In genomic region chr19:44576843-44577565, GRCh38 we compare ENCODE assay signal across 8 cellular contexts. TPM values are rescaled to one million over a fixed set of nuclear protein-coding genes. Genes with fewer than 3 reads are reported as not detected.
DNase-seq lines count a peak whose midpoint lies in the region; ATAC-seq and TF ChIP-seq lines count a peak whose summit lies in the region.

No MANE protein-coding gene starts in this region.

- TF ChIP-seq CTCF in C4-2B (conservative IDR thresholded peaks at IDR 0.05) (peak; percentile 66), HFFc6 (IDR thresholded peaks at IDR 0.05) (peak; percentile 79), fibroblast of mammary gland (conservative IDR thresholded peaks at IDR 0.05; ENCODE audit: control insufficient read depth, insufficient read depth, low read depth, low read length) (peak; percentile 73), gastrocnemius medialis (IDR thresholded peaks at IDR 0.05 in 4 of 5, conservative IDR thresholded peaks at IDR 0.05 in 1 of 5) (peak in 4 of 5 experiments; percentile 39 to 60 (median 44))

- H3K4me1 ChIP-seq in gastrocnemius medialis, result no peaks in the 10 kb centered on the region

- no peaks in the 10 kb centered on the region for H3K9me3 ChIP-seq in gastrocnemius medialis

- H3K27ac ChIP-seq in C4-2B (no peak overlapping the region), gastrocnemius medialis (no peak overlapping the region)

- H3K27me3 ChIP-seq in gastrocnemius medialis, result no peaks in the 10 kb centered on the region

- DNase-seq in HFFc6, result peak; percentile 9
- peak; percentile 45 to 58 for DNase-seq in SHP77 (lab: John Stamatoyannopoulos, UW)
- peak; percentile 56 for DNase-seq in fibroblast of mammary gland (ENCODE audit: low read depth)
- DNase-seq in gastrocnemius medialis, result no peak

- peaks cover 9% of the 10 kb centered on the region for H3K27me3 Mint-ChIP-seq in HFFc6 (ENCODE audit: insufficient read depth)

- H3K4me1 Mint-ChIP-seq in HFFc6 (ENCODE audit: low read depth), result peaks cover 7% of the 10 kb centered on the region; the same call in 1 of the 2 replicates

- ATAC-seq in gastrocnemius medialis (peak; percentile 60 to 84), HG03521 (IDR thresholded peaks at IDR 0.05; ENCODE audit: unreplicated experiment) (no peak), GM21515 (IDR thresholded peaks at IDR 0.05; ENCODE audit: unreplicated experiment) (no peak), HG03108 (IDR thresholded peaks at IDR 0.05; ENCODE audit: unreplicated experiment) (no peak)

- no peaks in the 10 kb centered on the region for H3K9me3 Mint-ChIP-seq in HFFc6

- no peaks in the 10 kb centered on the region for H3K36me3 Mint-ChIP-seq in HFFc6 (ENCODE audit: low read depth)

- TF ChIP-seq POLR2A in gastrocnemius medialis (IDR thresholded peaks at IDR 0.05), result no peak

- in situ Hi-C loops in gastrocnemius medialis (cut with MboI; ENCODE audit: low sequenced_read_pairs in 4 of 4), result no loop called here

- H3K36me3 ChIP-seq in gastrocnemius medialis, result no peaks in the 10 kb centered on the region

- no peak overlapping the region for H3K4me3 Mint-ChIP-seq in HFFc6

- H3K4me3 ChIP-seq in fibroblast of mammary gland (ENCODE audit: control insufficient read depth, low read depth, low read length) (no peak overlapping the region), gastrocnemius medialis (no peak overlapping the region)

- no peak overlapping the region for H3K27ac Mint-ChIP-seq in HFFc6

- intact Hi-C loops in gastrocnemius medialis (cut with DNase I; ENCODE audit: low total_unique reads), result no loop called here

RNA-seq across cellular contexts. Expression of gene IGSF23, which starts 36.4 kb away (rescaled TPM):
- not detected for total RNA-seq in HFFc6 (2021; fragmentation: NEBNext Ultra II Directional; extraction: Animal tissue kit (Norgen Biotek cat#: 25700))
- not detected for total RNA-seq in gastrocnemius medialis

RNA-seq across cellular contexts. Expression of gene CEACAM20, which starts 47.5 kb away (rescaled TPM):
- not detected for total RNA-seq in HFFc6 (2021; fragmentation: NEBNext Ultra II Directional; extraction: Animal tissue kit (Norgen Biotek cat#: 25700))
- total RNA-seq in gastrocnemius medialis, result not detected

Comparison
In these comparisons a context has a peak if more than half of its experiments do, and no peak if none do; other contexts are left out.
1. DNase-seq: peak in HFFc6 (single experiment), SHP77 (2 of 2) and fibroblast of mammary gland (single experiment); none in gastrocnemius medialis (0 of 2).
2. ATAC-seq: peak in gastrocnemius medialis (2 of 2); none in HG03521 (single experiment), GM21515 (single experiment) and HG03108 (single experiment).
3. Peak in every context shown above with its lines, with median percentiles within 50 percentile points of each other: CTCF ChIP-seq.